8 cellular contexts compared by ENCODE assay signal in genomic region chr11:118918686-118919280, GRCh38. TPM values are rescaled to one million over a fixed set of nuclear protein-coding genes. Genes with fewer than 3 reads are reported as not detected.
DNase-seq lines count a peak whose midpoint lies in the region; ATAC-seq and TF ChIP-seq lines count a peak whose summit lies in the region.

No MANE protein-coding gene starts in this region.

- H3K9me3 Mint-ChIP-seq in activated T-cell treated with anti-CD3 and anti-CD28 coated beads, Interleukin-2, amount 50 U/mL, for 4 hours = no peaks in the 10 kb centered on the region
- no peaks in the 10 kb centered on the region for H3K9me3 Mint-ChIP-seq in activated naive CD8-positive, alpha-beta T cell treated with anti-CD3 and anti-CD28 coated beads, Interleukin-2, amount 50 U/mL, for 24 hours

- no peak for TF ChIP-seq POLR2A in testis (IDR thresholded peaks at IDR 0.05)

- intact Hi-C loops in testis (cut with DNase I; ENCODE audit: low total_unique reads) = no loop called here

- WGBS in testis, 2 donors = 25 to 41% methylated on average over 9 to 13 of the region's 13 CpGs

- no peak for ATAC-seq in activated T-cell treated with anti-CD3 and anti-CD28 coated beads, Interleukin-2, amount 50 U/mL, for 4 hours
- no peak for ATAC-seq in activated naive CD8-positive, alpha-beta T cell treated with anti-CD3 and anti-CD28 coated beads, Interleukin-2, amount 50 U/mL, for 24 hours
- ATAC-seq in GM18502 (IDR thresholded peaks at IDR 0.05; ENCODE audit: poor library complexity, unreplicated experiment) = no peak

- H3K4me3 ChIP-seq in testis = peak overlapping the region in 1 of 2 donors; percentile 0

- H3K4me1 ChIP-seq in testis = peaks cover 98% of the 10 kb centered on the region

- peak overlapping the region; percentile 83 for H3K4me3 Mint-ChIP-seq in activated T-cell treated with anti-CD3 and anti-CD28 coated beads, Interleukin-2, amount 50 U/mL, for 4 hours
- peak overlapping the region; percentile 88 for H3K4me3 Mint-ChIP-seq in activated naive CD8-positive, alpha-beta T cell treated with anti-CD3 and anti-CD28 coated beads, Interleukin-2, amount 50 U/mL, for 24 hours

- no peaks in the 10 kb centered on the region for H3K27me3 Mint-ChIP-seq in activated T-cell treated with anti-CD3 and anti-CD28 coated beads, Interleukin-2, amount 50 U/mL, for 4 hours (ENCODE audit: low read depth)
- H3K27me3 Mint-ChIP-seq in activated naive CD8-positive, alpha-beta T cell treated with anti-CD3 and anti-CD28 coated beads, Interleukin-2, amount 50 U/mL, for 24 hours = no peaks in the 10 kb centered on the region

- TF ChIP-seq CTCF in testis (IDR thresholded peaks at IDR 0.05) = no peak

- H3K4me1 Mint-ChIP-seq in activated T-cell treated with anti-CD3 and anti-CD28 coated beads, Interleukin-2, amount 50 U/mL, for 4 hours (ENCODE audit: low read depth) = peaks cover 89% of the 10 kb centered on the region
- peaks cover 85% of the 10 kb centered on the region for H3K4me1 Mint-ChIP-seq in activated naive CD8-positive, alpha-beta T cell treated with anti-CD3 and anti-CD28 coated beads, Interleukin-2, amount 50 U/mL, for 24 hours

- no peaks in the 10 kb centered on the region for H3K36me3 ChIP-seq in testis (ENCODE audit: low read depth, missing control alignments)

- peak overlapping the region; percentile 97 for H3K27ac Mint-ChIP-seq in activated naive CD8-positive, alpha-beta T cell treated with anti-CD3 and anti-CD28 coated beads, Interleukin-2, amount 50 U/mL, for 24 hours

- no peaks in the 10 kb centered on the region for H3K27me3 ChIP-seq in testis

- H3K9me3 ChIP-seq in testis = no peaks in the 10 kb centered on the region

- no peaks in the 10 kb centered on the region for H3K36me3 Mint-ChIP-seq in activated T-cell treated with anti-CD3 and anti-CD28 coated beads, Interleukin-2, amount 50 U/mL, for 4 hours (ENCODE audit: insufficient read depth)
- H3K36me3 Mint-ChIP-seq in activated naive CD8-positive, alpha-beta T cell treated with anti-CD3 and anti-CD28 coated beads, Interleukin-2, amount 50 U/mL, for 24 hours (ENCODE audit: low read depth) = no peaks in the 10 kb centered on the region

- no peak for DNase-seq in activated T-cell treated with anti-CD3 and anti-CD28 coated beads, Interleukin-2, amount 50 U/mL, for 4 hours
- no peak for DNase-seq in activated T-cell treated with anti-CD3 and anti-CD28 coated beads, Interleukin-2, amount 50 U/mL, for 1 hour
- DNase-seq in activated naive CD8-positive, alpha-beta T cell treated with anti-CD3 and anti-CD28 coated beads, Interleukin-2, amount 50 U/mL, for 24 hours = no peak
- DNase-seq in islet precursor cell (peak; percentile 92), testis (peak; percentile 40), NCI-H524 treated with DMSO at 0.1 percent for 48 hours (lab: John Stamatoyannopoulos, UW) (no peak), NCI-H187 (lab: John Stamatoyannopoulos, UW) (no peak)

- peak overlapping the region; percentile 83 to 94 for H3K27ac ChIP-seq in testis

RNA-seq across cellular contexts. Expression of gene BCL9L, which starts 6.9 kb away (rescaled TPM):
- 10 to 100 TPM; 26.1 to 31.2 (median 26.9) TPM for total RNA-seq in activated T-cell treated with anti-CD3 and anti-CD28 coated beads, Interleukin-2, amount 50 U/mL, for 4 hours
- 10 to 100 TPM; 37.0 to 38.9 TPM for total RNA-seq in testis
- 30.7 TPM for polyA plus RNA-seq in testis (ENCODE audit: insufficient read depth, low read depth, low replicate concordance)

RNA-seq across cellular contexts. Expression of gene CXCR5, which starts 35.1 kb away (rescaled TPM):
- 10 to 100 TPM; 17.6 to 30.8 (median 23.7) TPM for total RNA-seq in activated T-cell treated with anti-CD3 and anti-CD28 coated beads, Interleukin-2, amount 50 U/mL, for 4 hours
- under 1 TPM in 1 of 2 donors, not detected in 1; 0.06 TPM for total RNA-seq in testis
- polyA plus RNA-seq in testis (ENCODE audit: insufficient read depth, low read depth, low replicate concordance) = 0.22 TPM

RNA-seq across cellular contexts. Expression of gene UPK2, which starts 37.3 kb away (rescaled TPM):
- total RNA-seq in activated T-cell treated with anti-CD3 and anti-CD28 coated beads, Interleukin-2, amount 50 U/mL, for 4 hours = not detected
- under 1 TPM in 1 of 2 donors, not detected in 1; 0.68 TPM for total RNA-seq in testis
- 0.50 TPM for polyA plus RNA-seq in testis (ENCODE audit: insufficient read depth, low read depth, low replicate concordance)

RNA-seq across cellular contexts. Expression of gene FOXR1, which starts 52.8 kb away (rescaled TPM):
- total RNA-seq in activated T-cell treated with anti-CD3 and anti-CD28 coated beads, Interleukin-2, amount 50 U/mL, for 4 hours = not detected
- 1 to 10 TPM; 5.0 to 8.9 TPM for total RNA-seq in testis
- 7.3 TPM for polyA plus RNA-seq in testis (ENCODE audit: insufficient read depth, low read depth, low replicate concordance)

Comparison
In these comparisons a context has a peak if more than half of its experiments do, and no peak if none do; other contexts are left out.
1. DNase-seq: peak in islet precursor cell (single experiment) and testis (single experiment); none in activated T-cell treated with anti-CD3 and anti-CD28 coated beads, Interleukin-2, amount 50 U/mL, for 4 hours (single experiment), activated T-cell treated with anti-CD3 and anti-CD28 coated beads, Interleukin-2, amount 50 U/mL, for 1 hour (single experiment), activated naive CD8-positive, alpha-beta T cell treated with anti-CD3 and anti-CD28 coated beads, Interleukin-2, amount 50 U/mL, for 24 hours (single experiment), NCI-H524 treated with DMSO at 0.1 percent for 48 hours (single experiment) and NCI-H187 (0 of 2).
2. RNA of gene CXCR5, which starts 35.1 kb away (total RNA-seq): 17.6 to 30.8 TPM in activated T-cell treated with anti-CD3 and anti-CD28 coated beads, Interleukin-2, amount 50 U/mL, for 4 hours; 0.06 TPM in testis; every median in the first group is over 10 times any median in the second.